11 cellular contexts compared by ENCODE assay signal in the genomic region with DNA sequence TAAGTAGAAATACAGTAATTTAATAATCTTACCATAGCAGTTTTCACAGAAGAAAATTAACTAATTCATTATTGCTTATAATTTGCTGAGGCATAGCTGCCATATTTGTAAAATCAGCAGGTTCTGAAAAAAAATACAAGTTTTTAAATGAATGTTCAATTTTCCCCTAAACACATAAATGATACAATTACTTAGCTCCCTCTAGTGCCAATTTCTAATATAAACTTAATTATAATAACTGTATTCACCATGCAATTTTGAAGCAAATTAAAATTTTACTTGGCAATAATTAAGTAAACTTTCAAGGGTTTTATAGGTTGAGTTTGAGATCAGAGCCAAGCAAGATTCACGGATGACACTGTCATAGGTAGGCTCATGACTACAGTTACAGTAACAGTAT.
DNase-seq lines count a peak whose midpoint lies in the region; TF ChIP-seq lines count a peak whose summit lies in the region.
"Had no signal": no experiment of that assay in that cellular context is flagged by ENCODE, and none has a peak within 500 bp of the region (broad histone marks: within the 10 kb centered on the region; RNA-seq: fewer than 3 reads in every experiment).

No MANE protein-coding gene starts in this region.

- TF ChIP-seq CTCF in dorsolateral prefrontal cortex (IDR thresholded peaks at IDR 0.05 in 54 of 56, conservative IDR thresholded peaks at IDR 0.05 in 2 of 56; ENCODE audit: low read depth in 1 of 56, partially characterized antibody in 56 of 56) (peak in 50 of 56 donors; percentile 18 to 65 (median 46)), tibial nerve (IDR thresholded peaks at IDR 0.05) (peak in 4 of 5 experiments; percentile 14 to 38 (median 26)), prostate gland (IDR thresholded peaks at IDR 0.05) (peak in 2 of 4 experiments; percentile 10 to 15)

- WGBS in tibial nerve, 2 donors = 35 to 54% methylated on average over 1 of the region's 1 CpG
- WGBS in prostate gland = 10% methylated on average over 1 of the region's 1 CpG

- no peaks in the 10 kb centered on the region for H3K27me3 ChIP-seq in dorsolateral prefrontal cortex
- H3K27me3 ChIP-seq in tibial nerve = no peaks in the 10 kb centered on the region
- H3K27me3 ChIP-seq in prostate gland (replicated peaks; ENCODE audit: insufficient read depth) = no peaks in the 10 kb centered on the region

- H3K9me3 ChIP-seq in tibial nerve = no peaks in the 10 kb centered on the region
- no peaks in the 10 kb centered on the region for H3K9me3 ChIP-seq in prostate gland

- H3K4me1 ChIP-seq in tibial nerve = no peaks in the 10 kb centered on the region
- no peaks in the 10 kb centered on the region for H3K4me1 ChIP-seq in prostate gland (replicated peaks)

- TF ChIP-seq POLR2A in tibial nerve (IDR thresholded peaks at IDR 0.05) = no peak
- no peak for TF ChIP-seq POLR2A in prostate gland (IDR thresholded peaks at IDR 0.05)

- no peak for TF ChIP-seq EP300 in tibial nerve (IDR thresholded peaks at IDR 0.05)

- no peak overlapping the region for H3K27ac ChIP-seq in dorsolateral prefrontal cortex
- H3K27ac ChIP-seq in tibial nerve = no peak overlapping the region
- H3K27ac ChIP-seq in prostate gland = no peak overlapping the region

- H3K4me3 ChIP-seq in dorsolateral prefrontal cortex (no peak overlapping the region), tibial nerve (no peak overlapping the region), prostate gland (no peak overlapping the region)

- intact Hi-C loops in dorsolateral prefrontal cortex (cut with DNase I) = no loop called here
- intact Hi-C loops in prostate gland (cut with DNase I) = no loop called here

- H3K36me3 ChIP-seq in tibial nerve (no peaks in the 10 kb centered on the region), prostate gland (no peaks in the 10 kb centered on the region)

- DNase-seq in SIG-M5 treated with dmso at 0.1 percent for 504 hours (lab: John Stamatoyannopoulos, UW; ENCODE audit: unreplicated experiment) (peak; percentile 21), SIG-M5 (lab: John Stamatoyannopoulos, UW) (no peak), NCI-H526 treated with DMSO at 0.1 percent for 48 hours (lab: John Stamatoyannopoulos, UW) (peak; percentile 9), dorsolateral prefrontal cortex (no peak), tibial nerve (ENCODE audit: low spot score in 2 of 2) (no peak), AG08395 (ENCODE audit: low spot score) (no peak), prostate gland (ENCODE audit: low spot score) (no peak)
- DNase-seq in activated CD4-positive, alpha-beta T cell treated with anti-CD3 and anti-CD28 coated beads, Interleukin-2, amount 50 U/mL, for 4 hours = no peak
- DNase-seq: GOT3; NK-92 treated with Interleukin-12 subunit alpha and Interleukin-12 subunit beta, amount 100 ng/mL, for 24 hours; stimulated activated CD4-positive, alpha-beta T cell treated with anti-CD3 and anti-CD28 coated beads, Interleukin-12 subunit alpha, Interleukin-12 subunit beta, amount 100 ng/mL, for 4 hours had no signal

Comparison
In these comparisons a context has a peak if more than half of its experiments do, and no peak if none do; other contexts are left out.
1. DNase-seq: peak in SIG-M5 treated with dmso at 0.1 percent for 504 hours (single experiment) and NCI-H526 treated with DMSO at 0.1 percent for 48 hours (single experiment); none in SIG-M5 (single experiment), dorsolateral prefrontal cortex (0 of 10), tibial nerve (0 of 2), activated CD4-positive, alpha-beta T cell treated with anti-CD3 and anti-CD28 coated beads, Interleukin-2, amount 50 U/mL, for 4 hours (0 of 2), AG08395 (single experiment) and prostate gland (single experiment).